In the genomic region with DNA sequence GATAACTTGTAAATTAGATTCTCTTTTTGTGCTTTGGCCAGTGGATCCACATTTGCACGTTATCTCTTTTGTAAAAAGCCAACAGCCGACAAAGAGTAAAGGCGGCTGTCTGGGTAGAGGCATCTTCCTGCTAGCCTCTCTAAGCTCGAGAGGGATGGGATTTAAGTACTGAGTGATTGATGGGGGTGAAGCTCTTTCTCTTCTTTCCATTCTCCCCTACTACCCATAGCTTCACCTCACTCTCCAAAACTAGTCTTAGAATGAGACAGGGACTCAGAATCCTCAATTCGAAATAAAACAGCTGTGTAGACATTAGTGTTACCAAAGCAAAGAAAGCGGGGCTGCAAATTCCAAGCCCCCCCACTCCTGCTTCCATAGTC, we compare ENCODE assay signal across 9 cellular contexts. TPM values are rescaled to one million over a fixed set of nuclear protein-coding genes. Genes with fewer than 3 reads are reported as not detected.
A peak's percentile ranks its signal among the peaks of the same experiment; 100 is the strongest.
DNase-seq lines count a peak whose midpoint lies in the region; ATAC-seq, FAIRE-seq and TF ChIP-seq lines count a peak whose summit lies in the region.
"Had no signal": no experiment of that assay in that cellular context is flagged by ENCODE, and none has a peak within 500 bp of the region (broad histone marks: within the 10 kb centered on the region; RNA-seq: fewer than 3 reads in every experiment).

No MANE protein-coding gene starts in this region.

- no TSS peak for BruUV-seq in mammary epithelial cell (replicated peaks; lab: Mats Ljungman, UMichigan)

- no peak overlapping the region for H2AFZ ChIP-seq in mammary epithelial cell (ENCODE audit: low read depth, low read length)

- intact Hi-C loops in mammary epithelial cell (cut with micrococcal nuclease) = loop anchor here (1.0 kb wide), 1 partner anchor 95 kb away; no protein-coding TSS in a partner anchor

- no peak for TF ChIP-seq CTCF in mammary epithelial cell (conservative IDR thresholded peaks at IDR 0.05 in 1 of 2, IDR thresholded peaks at IDR 0.05 in 1 of 2; ENCODE audit: extremely low read depth in 1 of 2, insufficient read depth in 1 of 2, low read depth in 1 of 2, low read length in 2 of 2)
- TF ChIP-seq CTCF in nephron progenitor cell (IDR thresholded peaks at IDR 0.05) = no peak

- peaks cover 68% of the 10 kb centered on the region for H3K79me2 ChIP-seq in mammary epithelial cell (ENCODE audit: insufficient read depth, low read length)

- peaks cover 4% of the 10 kb centered on the region for H3K36me3 ChIP-seq in mammary epithelial cell (ENCODE audit: insufficient read depth, low read length)

- no peaks in the 10 kb centered on the region for H4K20me1 ChIP-seq in mammary epithelial cell (ENCODE audit: insufficient read depth, low read length)

- peak overlapping the region; percentile 35 for H3K27ac ChIP-seq in mammary epithelial cell (ENCODE audit: insufficient read depth, low read depth, low read length)

- peak; percentile 64 for FAIRE-seq in GM19239 (lab: Jason Lieb, UNC)

- H3K4me2 ChIP-seq in mammary epithelial cell (ENCODE audit: insufficient read depth, low read depth, low read length) = peak overlapping the region; percentile 99

- no peaks in the 10 kb centered on the region for H3K9me3 Mint-ChIP-seq in nephron progenitor cell

- in situ Hi-C loops in mammary epithelial cell (cut with MboI; ENCODE audit: low sequenced_read_pairs in 2 of 2) = no loop called here

- ATAC-seq in HG02678 (IDR thresholded peaks at IDR 0.05; ENCODE audit: unreplicated experiment) (no peak), GM19467 (IDR thresholded peaks at IDR 0.05; ENCODE audit: unreplicated experiment) (no peak), HG02973 (IDR thresholded peaks at IDR 0.05; ENCODE audit: unreplicated experiment) (no peak)

- CTCF ChIA-PET in mammary epithelial cell (lab: Charles Lee; ENCODE audit: low non-redundant PET) = no interaction called here

- 28% methylated on average over 6 of the region's 6 CpGs for WGBS in mammary epithelial cell (ENCODE audit: low coverage, missing lambda C conversion rate)

- peak overlapping the region; percentile 46 for H3K9ac ChIP-seq in mammary epithelial cell (ENCODE audit: insufficient read depth, low read length)

- no peak for DNase-seq in GM19239 (ENCODE audit: insufficient read length, low spot score)
- peak; percentile 12 for DNase-seq in NCI-H128 (lab: John Stamatoyannopoulos, UW; ENCODE audit: unreplicated experiment)
- peak; percentile 10 for DNase-seq in mammary epithelial cell
- no peak for DNase-seq in nephron progenitor cell
- no peak for DNase-seq in iPS-NIHi11 (ENCODE audit: low spot score)
- DNase-seq: NCI-H774 had no signal

- no peaks in the 10 kb centered on the region for H3K36me3 Mint-ChIP-seq in nephron progenitor cell (ENCODE audit: low read depth)

- H3K4me3 Mint-ChIP-seq in nephron progenitor cell = peak overlapping the region; percentile 89

- H3K9me3 ChIP-seq in mammary epithelial cell (replicated peaks; ENCODE audit: insufficient read depth, low read length) = no peaks in the 10 kb centered on the region

- peaks cover 38% of the 10 kb centered on the region for H3K27me3 Mint-ChIP-seq in nephron progenitor cell (ENCODE audit: low read depth, poor library complexity)

- no peaks in the 10 kb centered on the region for H3K27me3 ChIP-seq in mammary epithelial cell (ENCODE audit: insufficient read depth, low read length)

- dilution Hi-C loops in mammary epithelial cell (cut with HindIII; ENCODE audit: low sequenced_read_pairs) = no loop called here

- H3K4me3 ChIP-seq in mammary epithelial cell (replicated peaks in 1 of 3; ENCODE audit: insufficient read depth in 1 of 3, low read depth in 2 of 3, low read length in 3 of 3) = peak overlapping the region; percentile 28 to 98 (median 69)

- H3K27ac Mint-ChIP-seq in nephron progenitor cell = no peak overlapping the region

- H3K4me1 Mint-ChIP-seq in nephron progenitor cell = peaks cover 69% of the 10 kb centered on the region

- H3K4me1 ChIP-seq in mammary epithelial cell (ENCODE audit: insufficient read depth, low read length) = peaks cover 29% of the 10 kb centered on the region

RNA-seq across cellular contexts. Expression of a gene that starts 3.5 kb away (rescaled TPM):
- 10 to 100 TPM; 22.2 to 29.0 TPM for total RNA-seq in mammary epithelial cell
- polyA plus RNA-seq in mammary epithelial cell = 24.8 TPM
- polyA minus RNA-seq in mammary epithelial cell = 16.6 TPM

RNA-seq across cellular contexts. Expression of a gene that starts 43.6 kb away (rescaled TPM):
- total RNA-seq in mammary epithelial cell = 100 to 1,000 TPM in 1 of 2 donors, 10 to 100 TPM in 1; 81.4 to 104 TPM
- 97.6 TPM for polyA plus RNA-seq in mammary epithelial cell
- polyA minus RNA-seq in mammary epithelial cell = 147 TPM

Comparison
In these comparisons a context has a peak if more than half of its experiments do, and no peak if none do; other contexts are left out.
1. DNase-seq: peak in NCI-H128 (single experiment) and mammary epithelial cell (single experiment); none in GM19239 (single experiment), nephron progenitor cell (single experiment) and iPS-NIHi11 (single experiment).